16 cellular contexts compared by ENCODE assay signal in the genomic region with DNA sequence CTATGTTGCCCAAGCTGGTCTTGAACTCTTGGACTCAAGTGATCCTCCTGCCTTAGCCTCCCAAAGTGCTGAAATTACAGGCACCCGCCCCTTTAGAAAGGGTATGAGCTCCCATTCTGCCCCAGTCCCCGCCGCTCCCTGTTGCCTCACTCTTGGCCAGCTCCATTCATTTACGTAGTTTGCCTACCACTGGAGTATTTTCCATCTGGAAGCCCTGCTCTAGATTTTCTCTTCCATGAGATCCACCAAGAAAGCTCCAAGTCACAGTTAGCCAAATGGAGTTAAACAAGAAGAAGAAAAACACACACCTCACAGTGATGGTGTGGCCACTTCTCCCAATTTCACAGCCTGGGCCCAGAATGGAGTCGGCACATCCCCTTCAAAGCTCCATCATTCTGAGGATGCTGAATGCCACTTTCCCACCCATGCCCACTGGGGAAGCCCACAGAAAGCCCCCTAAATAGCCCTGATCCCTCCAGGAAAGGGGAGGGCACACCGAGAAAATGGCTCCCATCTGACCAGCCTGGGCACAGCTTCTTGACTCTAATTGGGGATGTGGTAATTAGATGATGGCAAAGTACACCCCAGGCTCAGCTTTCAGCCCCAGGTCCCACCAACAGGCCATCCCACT.
DNase-seq lines count a peak whose midpoint lies in the region; ATAC-seq and TF ChIP-seq lines count a peak whose summit lies in the region.
"Had no signal": no experiment of that assay in that cellular context is flagged by ENCODE, and none has a peak within 500 bp of the region (broad histone marks: within the 10 kb centered on the region; RNA-seq: fewer than 3 reads in every experiment).

No MANE protein-coding gene starts in this region.

- TF ChIP-seq POLR2A in esophagus muscularis mucosa (IDR thresholded peaks at IDR 0.05; ENCODE audit: low read depth) = no peak

- H3K27me3 ChIP-seq in RWPE2 (ENCODE audit: insufficient read depth, poor library complexity, severe bottlenecking) (no peaks in the 10 kb centered on the region), esophagus muscularis mucosa (no peaks in the 10 kb centered on the region), mesendoderm (ENCODE audit: insufficient read depth, low read length, poor library complexity) (no peaks in the 10 kb centered on the region), thoracic aorta (replicated peaks; ENCODE audit: insufficient read depth) (no peaks in the 10 kb centered on the region)
- H3K27me3 ChIP-seq: dorsolateral prefrontal cortex, upper lobe of left lung had no signal

- no peak overlapping the region for H3K4ac ChIP-seq in mesendoderm (ENCODE audit: low read depth, low read length)

- H2BK15ac ChIP-seq in mesendoderm (replicated peaks; ENCODE audit: low read depth) = no peak overlapping the region

- H3K79me2 ChIP-seq in mesendoderm (ENCODE audit: control insufficient read depth, insufficient read depth, low read length) = no peaks in the 10 kb centered on the region

- no peak overlapping the region for H3K9ac ChIP-seq in mesendoderm (ENCODE audit: low read length)

- no peak overlapping the region for H3K23ac ChIP-seq in mesendoderm (ENCODE audit: low read length)

- no peaks in the 10 kb centered on the region for H3K36me3 ChIP-seq in RWPE2 (ENCODE audit: low read depth)
- no peaks in the 10 kb centered on the region for H3K36me3 ChIP-seq in esophagus muscularis mucosa
- H3K36me3 ChIP-seq in mesendoderm (ENCODE audit: control insufficient read depth, insufficient read depth, low read length) = no peaks in the 10 kb centered on the region
- no peaks in the 10 kb centered on the region for H3K36me3 ChIP-seq in thoracic aorta
- H3K36me3 ChIP-seq: upper lobe of left lung had no signal

- H3K4me1 ChIP-seq in RWPE2 (ENCODE audit: insufficient read depth, poor library complexity, severe bottlenecking) (peaks cover 26% of the 10 kb centered on the region), esophagus muscularis mucosa (peaks cover 10 to 30% (median 29%) of the 10 kb centered on the region in 4 donors), mesendoderm (ENCODE audit: control insufficient read depth, low read depth, low read length) (peaks cover 6% of the 10 kb centered on the region), thoracic aorta (ENCODE audit: control insufficient read depth in 1 of 2, low read depth in 2 of 2) (peaks cover 14 to 35% of the 10 kb centered on the region in 2 donors)

- H3K9me3 ChIP-seq in RWPE2 (ENCODE audit: severe bottlenecking) (no peaks in the 10 kb centered on the region), esophagus muscularis mucosa (no peaks in the 10 kb centered on the region), thoracic aorta (no peaks in the 10 kb centered on the region)
- H3K9me3 ChIP-seq: upper lobe of left lung had no signal

- peak overlapping the region; percentile 81 for H3K27ac ChIP-seq in RWPE2 (ENCODE audit: poor library complexity, severe bottlenecking)
- peak overlapping the region; percentile 66 to 79 (median 71) for H3K27ac ChIP-seq in esophagus muscularis mucosa (replicated peaks in 1 of 4)
- no peak overlapping the region for H3K27ac ChIP-seq in mesendoderm (ENCODE audit: low read depth, low read length)
- H3K27ac ChIP-seq in thoracic aorta = peak overlapping the region; percentile 79 to 83
- H3K27ac ChIP-seq: SK-N-MC had no signal

- DNase-seq in RWPE2 (ENCODE audit: low spot score) (no peak), esophagus muscularis mucosa (ENCODE audit: extremely low spot score) (no peak), mesendoderm (no peak), thoracic aorta (ENCODE audit: low spot score) (no peak), T-helper 9 cell (no peak)
- DNase-seq in stimulated activated naive CD4-positive, alpha-beta T cell (lab: John Stamatoyannopoulos, UW) = no peak
- no peak for DNase-seq in activated CD4-positive, alpha-beta T cell treated with anti-CD3 and anti-CD28 coated beads for 4 hours
- DNase-seq: activated naive CD8-positive, alpha-beta T cell treated with anti-CD3 and anti-CD28 coated beads for 36 hours; DMS53; MM.1S; natural killer cell; NCI-H2171 had no signal

- H4K5ac ChIP-seq in mesendoderm (ENCODE audit: low read length) = no peak overlapping the region

- no peaks in the 10 kb centered on the region for H3K79me1 ChIP-seq in mesendoderm (ENCODE audit: low read length)

- ATAC-seq in RWPE2 (ENCODE audit: low read depth) (no peak), thoracic aorta (ENCODE audit: insufficient number of reproducible peaks, low FRiP score, low read depth) (peak; percentile 40), HG02798 (IDR thresholded peaks at IDR 0.05; ENCODE audit: poor library complexity, unreplicated experiment) (no peak)
- ATAC-seq: natural killer cell had no signal

- no peak overlapping the region for H2BK120ac ChIP-seq in mesendoderm (ENCODE audit: low read depth, low read length)

- TF ChIP-seq EP300 in esophagus muscularis mucosa (IDR thresholded peaks at IDR 0.05) = no peak

- intact Hi-C loops in esophagus muscularis mucosa (cut with DNase I) = no loop called here

- H3K18ac ChIP-seq in mesendoderm (ENCODE audit: low read length) = no peak overlapping the region

- no peak overlapping the region for H4K8ac ChIP-seq in mesendoderm (ENCODE audit: low read depth, low read length)

- H3K56ac ChIP-seq in mesendoderm (ENCODE audit: low read length) = peak overlapping the region; percentile 35

- no peak overlapping the region for H3K4me3 ChIP-seq in RWPE2 (ENCODE audit: severe bottlenecking)
- no peak overlapping the region for H3K4me3 ChIP-seq in esophagus muscularis mucosa
- H3K4me3 ChIP-seq in mesendoderm (ENCODE audit: low read length) = no peak overlapping the region
- H3K4me3 ChIP-seq in thoracic aorta = no peak overlapping the region
- H3K4me3 ChIP-seq: dorsolateral prefrontal cortex, SK-N-MC had no signal

- H2BK5ac ChIP-seq in mesendoderm (ENCODE audit: low read length) = no peak overlapping the region

- H3K4me2 ChIP-seq in mesendoderm (ENCODE audit: low read length) = no peak overlapping the region

- TF ChIP-seq CTCF in RWPE2 (IDR thresholded peaks at IDR 0.05; ENCODE audit: poor library complexity, severe bottlenecking) (no peak), esophagus muscularis mucosa (IDR thresholded peaks at IDR 0.05) (no peak), thoracic aorta (IDR thresholded peaks at IDR 0.05) (no peak)

- no peak overlapping the region for H2AK5ac ChIP-seq in mesendoderm (ENCODE audit: low read length)

- WGBS in esophagus muscularis mucosa = 61% methylated on average over 5 of the region's 6 CpGs
- no CpG with 5 or more reads among the region's 6 CpGs for WGBS in mesendoderm (ENCODE audit: extremely low coverage, insufficient coverage, low lambda C conversion rate)
